ENCODE assay signal across 20 cellular contexts in genomic region chr16:66414891-66415290, GRCh38. TPM values are rescaled to one million over a fixed set of nuclear protein-coding genes. Genes with fewer than 3 reads are reported as not detected.
DNase-seq lines count a peak whose midpoint lies in the region; ATAC-seq and TF ChIP-seq lines count a peak whose summit lies in the region.
"Had no signal": no experiment of that assay in that cellular context is flagged by ENCODE, and none has a peak within 500 bp of the region (broad histone marks: within the 10 kb centered on the region; RNA-seq: fewer than 3 reads in every experiment).

No MANE protein-coding gene starts in this region.

- TF ChIP-seq RAD21 in IMR-90 (IDR thresholded peaks at IDR 0.05; ENCODE audit: low read length): no peak

- H3K4me2 ChIP-seq in IMR-90 (ENCODE audit: low read depth, low read length): no peak overlapping the region
- H3K4me2 ChIP-seq: KMS-11 had no signal

- BruUV-seq in IMR-90 (replicated peaks; lab: Mats Ljungman, UMichigan): no TSS peak

- TF ChIP-seq POLR2A in IMR-90 (IDR thresholded peaks at IDR 0.05; ENCODE audit: low read depth, low read length) (no peak), adrenal gland (IDR thresholded peaks at IDR 0.05) (no peak)

- no peak overlapping the region for H3K9ac ChIP-seq in IMR-90 (ENCODE audit: low read depth, low read length)
- H3K9ac ChIP-seq: KMS-11 had no signal

- H4K5ac ChIP-seq in IMR-90 (ENCODE audit: low read depth, low read length): no peak overlapping the region

- intact Hi-C loops in IMR-90 (cut with micrococcal nuclease): no loop called here
- intact Hi-C loops in adrenal gland (cut with DNase I): no loop called here

- H2BK5ac ChIP-seq in IMR-90 (ENCODE audit: low read depth, low read length, poor library complexity, severe bottlenecking): no peak overlapping the region

- 20% methylated on average over 1 of the region's 1 CpG; no CpG with 5 or more reads in 1 of the 2 experiments for WGBS in IMR-90 (ENCODE audit: extremely low coverage in 2 of 2, insufficient read length in 1 of 2), 2 experiments
- WGBS in adrenal gland, 4 donors: 38 to 58% (median 46%) methylated on average over 1 of the region's 1 CpG

- no peaks in the 10 kb centered on the region for H3K4me1 ChIP-seq in IMR-90 (ENCODE audit: control insufficient read depth, insufficient read depth, low read length)
- H3K4me1 ChIP-seq in adrenal gland (replicated peaks in 1 of 2): no peaks in the 10 kb centered on the region
- H3K4me1 ChIP-seq: BE2C had no signal

- POLR2A ChIA-PET in IMR-90 (lab: Charles Lee; ENCODE audit: unreplicated experiment): no interaction called here

- CTCF ChIA-PET in IMR-90 (lab: Yijun Ruan, JAX): no interaction called here

- H3K27ac ChIP-seq in IMR-90 (ENCODE audit: insufficient read depth, low read length) (no peak overlapping the region), brain microvascular endothelial cell (no peak overlapping the region), adrenal gland (no peak overlapping the region)
- H3K27ac ChIP-seq: KMS-11 had no signal

- H3K9me3 ChIP-seq in IMR-90 (ENCODE audit: control insufficient read depth, insufficient read depth, low read length) (peaks cover 2% of the 10 kb centered on the region; the same call in 1 of the 2 replicates), adrenal gland (replicated peaks in 1 of 3) (no peaks in the 10 kb centered on the region)
- H3K9me3 ChIP-seq: BE2C had no signal

- dilution Hi-C loops in IMR-90 (cut with HindIII; ENCODE audit: low sequenced_read_pairs, unreplicated experiment): no loop called here

- no peak overlapping the region for H2AK5ac ChIP-seq in IMR-90 (ENCODE audit: low read depth, low read length)

- ATAC-seq in IMR-90 (ENCODE audit: low read depth) (peak; percentile 56), GM18517 (IDR thresholded peaks at IDR 0.05; ENCODE audit: unreplicated experiment) (no peak), GM19023 (IDR thresholded peaks at IDR 0.05; ENCODE audit: unreplicated experiment) (no peak)
- ATAC-seq: CD8-positive, alpha-beta T cell; Panc1 had no signal

- H3K4ac ChIP-seq in IMR-90 (ENCODE audit: low read depth, low read length): no peak overlapping the region

- H2BK20ac ChIP-seq in IMR-90 (ENCODE audit: low read depth, low read length): no peak overlapping the region

- H4K91ac ChIP-seq in IMR-90 (ENCODE audit: insufficient read depth, low read depth, low read length): no peak overlapping the region

- H3K9me1 ChIP-seq in IMR-90 (ENCODE audit: insufficient read depth, low read length): no peaks in the 10 kb centered on the region

- H3K18ac ChIP-seq in IMR-90 (ENCODE audit: low read depth, low read length): no peak overlapping the region

- no peak overlapping the region for H2BK15ac ChIP-seq in IMR-90 (ENCODE audit: low read depth, low read length)

- no peaks in the 10 kb centered on the region for H4K20me1 ChIP-seq in IMR-90 (ENCODE audit: insufficient read depth, low read length)

- H3K27me3 ChIP-seq in IMR-90 (ENCODE audit: control insufficient read depth, insufficient read depth, low read length): peaks cover 13% of the 10 kb centered on the region
- no peaks in the 10 kb centered on the region for H3K27me3 ChIP-seq in brain microvascular endothelial cell (replicated peaks)
- no peaks in the 10 kb centered on the region for H3K27me3 ChIP-seq in adrenal gland
- H3K27me3 ChIP-seq: MG63 had no signal

- H3K4me3 ChIP-seq in IMR-90 (ENCODE audit: insufficient read depth, low read depth, low read length) (no peak overlapping the region), brain microvascular endothelial cell (ENCODE audit: low read depth, low read length) (no peak overlapping the region), adrenal gland (no peak overlapping the region)
- H3K4me3 ChIP-seq: MG63 had no signal

- no peak overlapping the region for H3K23ac ChIP-seq in IMR-90 (ENCODE audit: low read depth, low read length)

- peak; percentile 65 for DNase-seq in ELR (ENCODE audit: low read depth)
- peak; percentile 75 for DNase-seq in IMR-90
- peak; percentile 35 for DNase-seq in brain microvascular endothelial cell
- DNase-seq in non-pigmented ciliary epithelial cell (ENCODE audit: low read depth): peak; percentile 32
- DNase-seq in adrenal gland: no peak
- DNase-seq: ACHN; BE2C; CD8-positive, alpha-beta T cell; DMS79 treated with DMSO at 0.1 percent for 48 hours; H9; MG63; NCI-H1092 treated with DMSO at 0.1 percent for 48 hours; NCI-H187; NCI-H510A; NCI-H82; SIG-M5 had no signal

- no peak overlapping the region for H2AK9ac ChIP-seq in IMR-90 (replicated peaks; ENCODE audit: low read depth, low read length, poor library complexity)

- H2BK120ac ChIP-seq in IMR-90 (ENCODE audit: low read depth, low read length): no peak overlapping the region

- H3K14ac ChIP-seq in IMR-90 (replicated peaks; ENCODE audit: low read depth, low read length): no peak overlapping the region

- no peaks in the 10 kb centered on the region for H3K79me1 ChIP-seq in IMR-90 (ENCODE audit: low read depth in 1 of 2, low read length in 2 of 2)

- no peak for TF ChIP-seq CTCF in IMR-90 (conservative IDR thresholded peaks at IDR 0.05; ENCODE audit: low read depth, low read length)
- no peak for TF ChIP-seq CTCF in brain microvascular endothelial cell (IDR thresholded peaks at IDR 0.05; ENCODE audit: low read depth, low read length, missing control alignments)
- no peak for TF ChIP-seq CTCF in adrenal gland (IDR thresholded peaks at IDR 0.05)

- H4K8ac ChIP-seq in IMR-90 (ENCODE audit: low read depth in 2 of 2, low read length in 2 of 2): no peak overlapping the region

- H3K36me3 ChIP-seq in IMR-90 (ENCODE audit: control insufficient read depth, insufficient read depth, low read length) (no peaks in the 10 kb centered on the region), brain microvascular endothelial cell (replicated peaks) (no peaks in the 10 kb centered on the region), adrenal gland (replicated peaks in 1 of 2) (no peaks in the 10 kb centered on the region)
- H3K36me3 ChIP-seq: BE2C, MG63 had no signal

- no peak overlapping the region for H2AFZ ChIP-seq in IMR-90 (replicated peaks; ENCODE audit: low read length, poor library complexity)

- in situ Hi-C loops in IMR-90 (cut with MboI; ENCODE audit: low sequenced_read_pairs) (no loop called here), brain microvascular endothelial cell (cut with HindIII; ENCODE audit: low pct_ligation_motif_present, low sequenced_read_pairs) (no loop called here)

- H3K56ac ChIP-seq in IMR-90 (ENCODE audit: extremely low read depth, insufficient read depth, low read length): no peak overlapping the region

TF ChIP-seq in IMR-90, 13 proteins besides CTCF, POLR2A, EP300 and RAD21:
- no peak for TF ChIP-seq MAZ (IDR thresholded peaks at IDR 0.05; ENCODE audit: borderline replicate concordance, low read depth, low read length)
- no peak for TF ChIP-seq NFE2L2 (IDR thresholded peaks at IDR 0.05; ENCODE audit: low read depth, low read length)
- peak; percentile 82 for TF ChIP-seq USF2 (IDR thresholded peaks at IDR 0.05; ENCODE audit: low read depth, low read length)
- no peak for TF ChIP-seq MXI1 (IDR thresholded peaks at IDR 0.05; ENCODE audit: borderline replicate concordance, low read depth, low read length)

RNA-seq across cellular contexts. Expression of gene BEAN1, which starts 12.2 kb away (rescaled TPM):
- total RNA-seq in IMR-90 (2012; rRNA removed) (not detected in 2 replicates), adrenal gland (under 1 TPM in 6 of 8 donors, not detected in 2; 0.11 to 0.54 (median 0.19) TPM)
- polyA plus RNA-seq in IMR-90 (2012; rRNA removed) (not detected in 2 replicates), adrenal gland (under 1 TPM; 0.16 to 0.29 (median 0.20) TPM)
- polyA plus RNA-seq in IMR-90 (2012; cell fraction: cytosol; rRNA removed): not detected in 2 replicates
- 0.13 TPM in 1 of 2 replicates, not detected in the other for polyA plus RNA-seq in IMR-90 (2012; cell fraction: nucleus; rRNA removed; ENCODE audit: low replicate concordance)
- total RNA-seq: CD8-positive, alpha-beta T cell had no signal

RNA-seq across cellular contexts. Expression of gene CDH5, which starts 48.4 kb away (rescaled TPM):
- total RNA-seq in IMR-90 (2012; rRNA removed): not detected in 2 replicates
- polyA plus RNA-seq in IMR-90 (2012; rRNA removed): not detected in 2 replicates
- not detected in 2 replicates for polyA plus RNA-seq in IMR-90 (2012; cell fraction: cytosol; rRNA removed)
- polyA plus RNA-seq in IMR-90 (2012; cell fraction: nucleus; rRNA removed; ENCODE audit: low replicate concordance): 0.02 TPM in 1 of 2 replicates, not detected in the other
- total RNA-seq in adrenal gland: 10 to 100 TPM; 19.7 to 50.9 (median 31.3) TPM
- polyA plus RNA-seq in adrenal gland: 10 to 100 TPM; 13.8 to 24.0 (median 15.0) TPM
- total RNA-seq: CD8-positive, alpha-beta T cell had no signal

Comparison
In these comparisons a context has a peak if more than half of its experiments do, and no peak if none do; other contexts are left out.
1. DNase-seq: peak in ELR (single experiment), IMR-90 (single experiment), brain microvascular endothelial cell (single experiment) and non-pigmented ciliary epithelial cell (single experiment); none in adrenal gland (0 of 7).
2. RNA of gene CDH5, which starts 48.4 kb away (total RNA-seq): 19.7 to 50.9 TPM in adrenal gland; not detected in IMR-90; every median in the first group is over 10 times any median in the second.